ENCODE assay signal across 1 cellular context in the genomic region with DNA sequence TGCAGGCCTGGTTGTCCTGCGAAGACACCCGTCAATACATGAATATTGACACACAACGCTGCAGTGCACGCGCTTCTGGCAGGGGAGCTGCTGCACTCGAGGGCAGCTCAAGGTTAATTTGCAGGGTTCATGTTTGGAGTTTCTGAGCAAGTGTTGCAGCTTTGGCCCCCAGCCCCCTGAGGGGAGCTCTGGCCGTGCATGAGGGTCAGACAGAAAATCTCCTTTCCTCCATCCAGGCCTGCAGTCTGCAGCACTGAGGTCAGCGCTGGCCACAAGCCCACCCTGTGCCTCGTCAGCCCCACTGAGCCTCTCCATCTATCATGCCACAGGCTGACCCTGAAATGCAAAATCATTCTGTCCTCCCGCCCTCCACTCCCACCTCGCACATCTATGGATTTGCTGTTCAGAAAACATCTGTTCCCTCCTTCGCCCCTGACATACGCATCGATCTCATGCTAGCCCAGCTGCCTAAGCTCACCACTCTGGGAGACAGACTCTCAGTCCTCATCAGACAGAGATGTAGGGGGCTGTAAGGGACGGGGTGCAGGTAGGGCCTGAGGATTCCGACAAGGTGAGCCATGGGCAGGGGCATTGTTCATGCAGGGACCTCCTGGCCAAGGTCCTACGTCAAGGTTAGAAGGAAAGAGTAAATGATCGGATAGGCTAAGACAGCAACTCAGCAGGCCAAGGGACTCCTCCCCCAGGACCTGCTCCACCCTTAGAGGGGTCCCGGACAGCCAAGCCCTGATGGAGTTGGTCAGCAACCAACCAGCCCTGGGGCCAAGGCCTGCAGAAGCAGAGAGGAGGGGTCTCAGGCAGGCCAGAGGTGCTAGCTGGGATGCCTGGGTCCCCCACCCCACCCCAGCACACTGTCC.
TF ChIP-seq lines count a peak whose summit lies in the region.

No MANE protein-coding gene starts in this region.

TF ChIP-seq in IMR-90, 13 proteins besides CTCF, POLR2A, EP300 and RAD21:
- no peak for TF ChIP-seq RCOR1 (IDR thresholded peaks at IDR 0.05; ENCODE audit: insufficient replicate concordance, low read length)
- TF ChIP-seq CEBPB (IDR thresholded peaks at IDR 0.05; ENCODE audit: low read depth, low read length), result no peak
- no peak for TF ChIP-seq RFX5 (IDR thresholded peaks at IDR 0.05; ENCODE audit: low read depth, low read length)
- no peak for TF ChIP-seq MXI1 (IDR thresholded peaks at IDR 0.05; ENCODE audit: borderline replicate concordance, low read depth, low read length)
- no peak for TF ChIP-seq CHD1 (IDR thresholded peaks at IDR 0.05; ENCODE audit: low read depth, low read length)
- no peak for TF ChIP-seq MAFK (IDR thresholded peaks at IDR 0.05; ENCODE audit: low read depth, low read length)
- no peak for TF ChIP-seq NFE2L2 (IDR thresholded peaks at IDR 0.05; ENCODE audit: low read depth, low read length)
- TF ChIP-seq SMC3 (IDR thresholded peaks at IDR 0.05; ENCODE audit: low read depth, low read length), result no peak
- TF ChIP-seq BHLHE40 (IDR thresholded peaks at IDR 0.05; ENCODE audit: low read depth, low read length), result no peak
- TF ChIP-seq FOS (IDR thresholded peaks at IDR 0.05; ENCODE audit: low read depth, low read length), result no peak
- TF ChIP-seq MAZ (IDR thresholded peaks at IDR 0.05; ENCODE audit: borderline replicate concordance, low read depth, low read length), result no peak
